ENCODE assay signal across 1 cellular context in the genomic region with DNA sequence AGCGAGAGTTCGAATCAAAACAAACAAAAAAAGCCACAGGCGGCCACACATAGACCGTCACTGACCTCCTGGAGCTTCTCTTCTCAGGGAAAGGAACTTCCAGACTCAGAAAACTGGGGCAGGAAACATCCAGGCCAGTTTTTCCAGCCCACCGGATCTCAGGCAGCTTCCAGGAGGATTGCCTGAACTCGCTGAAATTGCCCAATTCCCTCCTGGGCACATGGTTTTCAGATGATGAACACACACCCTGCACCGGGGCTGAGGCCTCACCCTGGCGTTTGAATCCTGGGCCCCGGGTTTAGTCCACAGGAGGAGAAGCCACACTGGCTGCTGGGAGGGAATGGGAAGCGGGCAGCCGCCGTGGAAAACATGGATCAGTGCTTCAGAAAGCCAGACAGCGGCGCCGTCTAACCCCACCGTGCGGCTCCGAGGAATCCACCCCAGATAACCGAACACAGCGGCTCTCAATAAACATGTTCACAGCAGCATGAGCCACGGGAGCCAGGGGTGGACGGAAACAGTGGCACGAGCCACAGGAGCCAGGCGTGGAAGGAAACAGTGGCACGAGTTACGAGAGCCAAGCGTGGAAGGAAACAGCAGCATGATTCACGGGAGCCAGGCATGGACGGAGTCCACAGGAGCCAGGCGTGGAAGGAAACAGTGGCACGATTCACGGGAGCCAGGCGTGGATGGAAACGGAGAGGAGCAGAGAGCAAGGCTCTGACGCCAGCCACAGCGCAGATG.
TF ChIP-seq lines count a peak whose summit lies in the region.

No MANE protein-coding gene starts in this region.

TF ChIP-seq in HepG2, 621 proteins besides CTCF, POLR2A, EP300 and RAD21 (continues in another document):
- TF ChIP-seq CAMTA2 (CRISPR knock-in tag; IDR thresholded peaks at IDR 0.05; ENCODE audit: borderline replicate concordance): no peak
- no peak for TF ChIP-seq KDM1A (CRISPR knock-in tag; IDR thresholded peaks at IDR 0.05)
- TF ChIP-seq, protein P1, sequence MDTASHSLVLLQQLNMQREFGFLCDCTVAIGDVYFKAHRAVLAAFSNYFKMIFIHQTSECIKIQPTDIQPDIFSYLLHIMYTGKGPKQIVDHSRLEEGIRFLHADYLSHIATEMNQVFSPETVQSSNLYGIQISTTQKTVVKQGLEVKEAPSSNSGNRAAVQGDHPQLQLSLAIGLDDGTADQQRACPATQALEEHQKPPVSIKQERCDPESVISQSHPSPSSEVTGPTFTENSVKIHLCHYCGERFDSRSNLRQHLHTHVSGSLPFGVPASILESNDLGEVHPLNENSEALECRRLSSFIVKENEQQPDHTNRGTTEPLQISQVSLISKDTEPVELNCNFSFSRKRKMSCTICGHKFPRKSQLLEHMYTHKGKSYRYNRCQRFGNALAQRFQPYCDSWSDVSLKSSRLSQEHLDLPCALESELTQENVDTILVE (CRISPR knock-in tag; IDR thresholded peaks at IDR 0.05): peak; percentile 58; the same call in 1 of the 2 replicates
- TF ChIP-seq CENPX (CRISPR knock-in tag; IDR thresholded peaks at IDR 0.05): no peak
- TF ChIP-seq, protein P2, sequence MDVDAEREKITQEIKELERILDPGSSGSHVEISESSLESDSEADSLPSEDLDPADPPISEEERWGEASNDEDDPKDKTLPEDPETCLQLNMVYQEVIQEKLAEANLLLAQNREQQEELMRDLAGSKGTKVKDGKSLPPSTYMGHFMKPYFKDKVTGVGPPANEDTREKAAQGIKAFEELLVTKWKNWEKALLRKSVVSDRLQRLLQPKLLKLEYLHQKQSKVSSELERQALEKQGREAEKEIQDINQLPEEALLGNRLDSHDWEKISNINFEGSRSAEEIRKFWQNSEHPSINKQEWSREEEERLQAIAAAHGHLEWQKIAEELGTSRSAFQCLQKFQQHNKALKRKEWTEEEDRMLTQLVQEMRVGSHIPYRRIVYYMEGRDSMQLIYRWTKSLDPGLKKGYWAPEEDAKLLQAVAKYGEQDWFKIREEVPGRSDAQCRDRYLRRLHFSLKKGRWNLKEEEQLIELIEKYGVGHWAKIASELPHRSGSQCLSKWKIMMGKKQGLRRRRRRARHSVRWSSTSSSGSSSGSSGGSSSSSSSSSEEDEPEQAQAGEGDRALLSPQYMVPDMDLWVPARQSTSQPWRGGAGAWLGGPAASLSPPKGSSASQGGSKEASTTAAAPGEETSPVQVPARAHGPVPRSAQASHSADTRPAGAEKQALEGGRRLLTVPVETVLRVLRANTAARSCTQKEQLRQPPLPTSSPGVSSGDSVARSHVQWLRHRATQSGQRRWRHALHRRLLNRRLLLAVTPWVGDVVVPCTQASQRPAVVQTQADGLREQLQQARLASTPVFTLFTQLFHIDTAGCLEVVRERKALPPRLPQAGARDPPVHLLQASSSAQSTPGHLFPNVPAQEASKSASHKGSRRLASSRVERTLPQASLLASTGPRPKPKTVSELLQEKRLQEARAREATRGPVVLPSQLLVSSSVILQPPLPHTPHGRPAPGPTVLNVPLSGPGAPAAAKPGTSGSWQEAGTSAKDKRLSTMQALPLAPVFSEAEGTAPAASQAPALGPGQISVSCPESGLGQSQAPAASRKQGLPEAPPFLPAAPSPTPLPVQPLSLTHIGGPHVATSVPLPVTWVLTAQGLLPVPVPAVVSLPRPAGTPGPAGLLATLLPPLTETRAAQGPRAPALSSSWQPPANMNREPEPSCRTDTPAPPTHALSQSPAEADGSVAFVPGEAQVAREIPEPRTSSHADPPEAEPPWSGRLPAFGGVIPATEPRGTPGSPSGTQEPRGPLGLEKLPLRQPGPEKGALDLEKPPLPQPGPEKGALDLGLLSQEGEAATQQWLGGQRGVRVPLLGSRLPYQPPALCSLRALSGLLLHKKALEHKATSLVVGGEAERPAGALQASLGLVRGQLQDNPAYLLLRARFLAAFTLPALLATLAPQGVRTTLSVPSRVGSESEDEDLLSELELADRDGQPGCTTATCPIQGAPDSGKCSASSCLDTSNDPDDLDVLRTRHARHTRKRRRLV (CRISPR knock-in tag; IDR thresholded peaks at IDR 0.05): peak; percentile 57; the same call in 1 of the 2 replicates
- TF ChIP-seq, protein P3, sequence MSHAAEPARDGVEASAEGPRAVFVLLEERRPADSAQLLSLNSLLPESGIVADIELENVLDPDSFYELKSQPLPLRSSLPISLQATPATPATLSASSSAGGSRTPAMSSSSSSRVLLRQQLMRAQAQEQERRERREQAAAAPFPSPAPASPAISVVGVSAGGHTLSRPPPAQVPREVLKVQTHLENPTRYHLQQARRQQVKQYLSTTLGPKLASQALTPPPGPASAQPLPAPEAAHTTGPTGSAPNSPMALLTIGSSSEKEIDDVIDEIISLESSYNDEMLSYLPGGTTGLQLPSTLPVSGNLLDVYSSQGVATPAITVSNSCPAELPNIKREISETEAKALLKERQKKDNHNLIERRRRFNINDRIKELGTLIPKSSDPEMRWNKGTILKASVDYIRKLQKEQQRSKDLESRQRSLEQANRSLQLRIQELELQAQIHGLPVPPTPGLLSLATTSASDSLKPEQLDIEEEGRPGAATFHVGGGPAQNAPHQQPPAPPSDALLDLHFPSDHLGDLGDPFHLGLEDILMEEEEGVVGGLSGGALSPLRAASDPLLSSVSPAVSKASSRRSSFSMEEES (CRISPR knock-in tag; IDR thresholded peaks at IDR 0.05): peak; percentile 92
- no peak for TF ChIP-seq SOX6 (IDR thresholded peaks at IDR 0.05)
- peak; percentile 64 for TF ChIP-seq SOX6 (CRISPR knock-in tag; IDR thresholded peaks at IDR 0.05)
- TF ChIP-seq ZFX (CRISPR knock-in tag; IDR thresholded peaks at IDR 0.05; ENCODE audit: low read depth): peak; percentile 80
- peak; percentile 96 for TF ChIP-seq ZNF264 (CRISPR knock-in tag; IDR thresholded peaks at IDR 0.05)
- no peak for TF ChIP-seq ZNF34 (CRISPR knock-in tag; IDR thresholded peaks at IDR 0.05; ENCODE audit: borderline replicate concordance)
- 0 out of 2 replicates have a peak, but pooled peaks have one; percentile 63 for TF ChIP-seq ARID2 (CRISPR knock-in tag; IDR thresholded peaks at IDR 0.05; ENCODE audit: borderline replicate concordance)
- peak; percentile 88 for TF ChIP-seq ZNF781 (CRISPR knock-in tag; IDR thresholded peaks at IDR 0.05; ENCODE audit: borderline replicate concordance, not compliant biosample characterization)
- TF ChIP-seq KLF16 (CRISPR knock-in tag; IDR thresholded peaks at IDR 0.05): peak in 1 of 2 experiments; percentile 91; a peak in 2 of 4 replicates
- TF ChIP-seq, protein P4, sequence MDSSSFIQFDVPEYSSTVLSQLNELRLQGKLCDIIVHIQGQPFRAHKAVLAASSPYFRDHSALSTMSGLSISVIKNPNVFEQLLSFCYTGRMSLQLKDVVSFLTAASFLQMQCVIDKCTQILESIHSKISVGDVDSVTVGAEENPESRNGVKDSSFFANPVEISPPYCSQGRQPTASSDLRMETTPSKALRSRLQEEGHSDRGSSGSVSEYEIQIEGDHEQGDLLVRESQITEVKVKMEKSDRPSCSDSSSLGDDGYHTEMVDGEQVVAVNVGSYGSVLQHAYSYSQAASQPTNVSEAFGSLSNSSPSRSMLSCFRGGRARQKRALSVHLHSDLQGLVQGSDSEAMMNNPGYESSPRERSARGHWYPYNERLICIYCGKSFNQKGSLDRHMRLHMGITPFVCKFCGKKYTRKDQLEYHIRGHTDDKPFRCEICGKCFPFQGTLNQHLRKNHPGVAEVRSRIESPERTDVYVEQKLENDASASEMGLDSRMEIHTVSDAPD (CRISPR knock-in tag; IDR thresholded peaks at IDR 0.05): 0 out of 2 replicates have a peak, but pooled peaks have one; percentile 16
- no peak for TF ChIP-seq FOXP1 (IDR thresholded peaks at IDR 0.05)
- TF ChIP-seq FOXP1 (CRISPR knock-in tag; IDR thresholded peaks at IDR 0.05): no peak
- no peak for TF ChIP-seq NFIC (IDR thresholded peaks at IDR 0.05; ENCODE audit: low read length)
- TF ChIP-seq HMG20A (CRISPR knock-in tag; IDR thresholded peaks at IDR 0.05; ENCODE audit: borderline replicate concordance): 0 out of 2 replicates have a peak, but pooled peaks have one; percentile 25
- TF ChIP-seq, protein P5, sequence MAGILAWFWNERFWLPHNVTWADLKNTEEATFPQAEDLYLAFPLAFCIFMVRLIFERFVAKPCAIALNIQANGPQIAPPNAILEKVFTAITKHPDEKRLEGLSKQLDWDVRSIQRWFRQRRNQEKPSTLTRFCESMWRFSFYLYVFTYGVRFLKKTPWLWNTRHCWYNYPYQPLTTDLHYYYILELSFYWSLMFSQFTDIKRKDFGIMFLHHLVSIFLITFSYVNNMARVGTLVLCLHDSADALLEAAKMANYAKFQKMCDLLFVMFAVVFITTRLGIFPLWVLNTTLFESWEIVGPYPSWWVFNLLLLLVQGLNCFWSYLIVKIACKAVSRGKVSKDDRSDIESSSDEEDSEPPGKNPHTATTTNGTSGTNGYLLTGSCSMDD (CRISPR knock-in tag; IDR thresholded peaks at IDR 0.05): no peak
- TF ChIP-seq DPF2 (CRISPR knock-in tag; IDR thresholded peaks at IDR 0.05; ENCODE audit: borderline replicate concordance, low read depth): no peak
- TF ChIP-seq ZNF354B (CRISPR knock-in tag; IDR thresholded peaks at IDR 0.05): no peak
- TF ChIP-seq, protein P6, sequence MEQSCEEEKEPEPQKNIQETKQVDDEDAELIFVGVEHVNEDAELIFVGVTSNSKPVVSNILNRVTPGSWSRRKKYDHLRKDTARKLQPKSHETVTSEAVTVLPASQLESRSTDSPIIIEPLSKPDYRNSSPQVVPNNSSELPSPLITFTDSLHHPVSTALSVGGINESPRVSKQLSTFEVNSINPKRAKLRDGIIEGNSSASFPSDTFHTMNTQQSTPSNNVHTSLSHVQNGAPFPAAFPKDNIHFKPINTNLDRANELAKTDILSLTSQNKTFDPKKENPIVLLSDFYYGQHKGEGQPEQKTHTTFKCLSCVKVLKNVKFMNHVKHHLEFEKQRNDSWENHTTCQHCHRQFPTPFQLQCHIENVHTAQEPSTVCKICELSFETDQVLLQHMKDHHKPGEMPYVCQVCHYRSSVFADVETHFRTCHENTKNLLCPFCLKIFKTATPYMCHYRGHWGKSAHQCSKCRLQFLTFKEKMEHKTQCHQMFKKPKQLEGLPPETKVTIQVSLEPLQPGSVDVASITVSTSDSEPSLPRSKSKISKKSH (CRISPR knock-in tag; IDR thresholded peaks at IDR 0.05; ENCODE audit: borderline replicate concordance): 0 out of 2 replicates have a peak, but pooled peaks have one; percentile 64
- TF ChIP-seq ZNF20 (CRISPR knock-in tag; IDR thresholded peaks at IDR 0.05): no peak
- no peak for TF ChIP-seq ZNF761 (CRISPR knock-in tag; conservative IDR thresholded peaks at IDR 0.05)
- TF ChIP-seq ZNF713 (CRISPR knock-in tag; IDR thresholded peaks at IDR 0.05): no peak
- no peak for TF ChIP-seq ZNF550 (CRISPR knock-in tag; IDR thresholded peaks at IDR 0.05; ENCODE audit: borderline replicate concordance)
- peak; percentile 82; the same call in 1 of the 2 replicates for TF ChIP-seq ZNF792 (CRISPR knock-in tag; IDR thresholded peaks at IDR 0.05)
- peak; percentile 80; the same call in 1 of the 2 replicates for TF ChIP-seq SMAD9 (CRISPR knock-in tag; IDR thresholded peaks at IDR 0.05)
- TF ChIP-seq CBX1 (IDR thresholded peaks at IDR 0.05; ENCODE audit: low read depth): no peak
- no peak for TF ChIP-seq NCOA5 (CRISPR knock-in tag; IDR thresholded peaks at IDR 0.05)
- TF ChIP-seq, protein P7, sequence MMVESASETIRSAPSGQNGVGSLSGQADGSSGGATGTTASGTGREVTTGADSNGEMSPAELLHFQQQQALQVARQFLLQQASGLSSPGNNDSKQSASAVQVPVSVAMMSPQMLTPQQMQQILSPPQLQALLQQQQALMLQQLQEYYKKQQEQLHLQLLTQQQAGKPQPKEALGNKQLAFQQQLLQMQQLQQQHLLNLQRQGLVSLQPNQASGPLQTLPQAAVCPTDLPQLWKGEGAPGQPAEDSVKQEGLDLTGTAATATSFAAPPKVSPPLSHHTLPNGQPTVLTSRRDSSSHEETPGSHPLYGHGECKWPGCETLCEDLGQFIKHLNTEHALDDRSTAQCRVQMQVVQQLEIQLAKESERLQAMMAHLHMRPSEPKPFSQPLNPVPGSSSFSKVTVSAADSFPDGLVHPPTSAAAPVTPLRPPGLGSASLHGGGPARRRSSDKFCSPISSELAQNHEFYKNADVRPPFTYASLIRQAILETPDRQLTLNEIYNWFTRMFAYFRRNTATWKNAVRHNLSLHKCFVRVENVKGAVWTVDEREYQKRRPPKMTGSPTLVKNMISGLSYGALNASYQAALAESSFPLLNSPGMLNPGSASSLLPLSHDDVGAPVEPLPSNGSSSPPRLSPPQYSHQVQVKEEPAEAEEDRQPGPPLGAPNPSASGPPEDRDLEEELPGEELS (CRISPR knock-in tag; IDR thresholded peaks at IDR 0.05): peak; percentile 73; the same call in 1 of the 2 replicates
- TF ChIP-seq, protein P8, sequence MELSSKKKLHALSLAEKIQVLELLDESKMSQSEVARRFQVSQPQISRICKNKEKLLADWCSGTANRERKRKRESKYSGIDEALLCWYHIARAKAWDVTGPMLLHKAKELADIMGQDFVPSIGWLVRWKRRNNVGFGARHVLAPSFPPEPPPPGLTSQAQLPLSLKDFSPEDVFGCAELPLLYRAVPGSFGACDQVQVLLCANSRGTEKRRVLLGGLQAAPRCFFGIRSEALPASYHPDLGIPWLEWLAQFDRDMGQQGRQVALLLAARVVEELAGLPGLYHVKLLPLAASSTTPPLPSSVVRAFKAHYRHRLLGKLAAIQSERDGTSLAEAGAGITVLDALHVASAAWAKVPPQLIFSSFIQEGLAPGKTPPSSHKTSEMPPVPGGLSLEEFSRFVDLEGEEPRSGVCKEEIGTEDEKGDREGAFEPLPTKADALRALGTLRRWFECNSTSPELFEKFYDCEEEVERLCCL (CRISPR knock-in tag; IDR thresholded peaks at IDR 0.05; ENCODE audit: borderline replicate concordance): no peak
- TF ChIP-seq SNAPC2 (CRISPR knock-in tag; IDR thresholded peaks at IDR 0.05): peak; percentile 91
- TF ChIP-seq, protein P9, sequence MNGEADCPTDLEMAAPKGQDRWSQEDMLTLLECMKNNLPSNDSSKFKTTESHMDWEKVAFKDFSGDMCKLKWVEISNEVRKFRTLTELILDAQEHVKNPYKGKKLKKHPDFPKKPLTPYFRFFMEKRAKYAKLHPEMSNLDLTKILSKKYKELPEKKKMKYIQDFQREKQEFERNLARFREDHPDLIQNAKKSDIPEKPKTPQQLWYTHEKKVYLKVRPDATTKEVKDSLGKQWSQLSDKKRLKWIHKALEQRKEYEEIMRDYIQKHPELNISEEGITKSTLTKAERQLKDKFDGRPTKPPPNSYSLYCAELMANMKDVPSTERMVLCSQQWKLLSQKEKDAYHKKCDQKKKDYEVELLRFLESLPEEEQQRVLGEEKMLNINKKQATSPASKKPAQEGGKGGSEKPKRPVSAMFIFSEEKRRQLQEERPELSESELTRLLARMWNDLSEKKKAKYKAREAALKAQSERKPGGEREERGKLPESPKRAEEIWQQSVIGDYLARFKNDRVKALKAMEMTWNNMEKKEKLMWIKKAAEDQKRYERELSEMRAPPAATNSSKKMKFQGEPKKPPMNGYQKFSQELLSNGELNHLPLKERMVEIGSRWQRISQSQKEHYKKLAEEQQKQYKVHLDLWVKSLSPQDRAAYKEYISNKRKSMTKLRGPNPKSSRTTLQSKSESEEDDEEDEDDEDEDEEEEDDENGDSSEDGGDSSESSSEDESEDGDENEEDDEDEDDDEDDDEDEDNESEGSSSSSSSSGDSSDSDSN (CRISPR knock-in tag; IDR thresholded peaks at IDR 0.05): peak; percentile 57
- TF ChIP-seq, protein P10, sequence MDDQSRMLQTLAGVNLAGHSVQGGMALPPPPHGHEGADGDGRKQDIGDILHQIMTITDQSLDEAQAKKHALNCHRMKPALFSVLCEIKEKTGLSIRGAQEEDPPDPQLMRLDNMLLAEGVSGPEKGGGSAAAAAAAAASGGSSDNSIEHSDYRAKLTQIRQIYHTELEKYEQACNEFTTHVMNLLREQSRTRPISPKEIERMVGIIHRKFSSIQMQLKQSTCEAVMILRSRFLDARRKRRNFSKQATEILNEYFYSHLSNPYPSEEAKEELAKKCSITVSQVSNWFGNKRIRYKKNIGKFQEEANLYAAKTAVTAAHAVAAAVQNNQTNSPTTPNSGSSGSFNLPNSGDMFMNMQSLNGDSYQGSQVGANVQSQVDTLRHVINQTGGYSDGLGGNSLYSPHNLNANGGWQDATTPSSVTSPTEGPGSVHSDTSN (CRISPR knock-in tag; IDR thresholded peaks at IDR 0.05; ENCODE audit: borderline replicate concordance): peak; percentile 84; the same call in 1 of the 2 replicates
